ENCODE assay signal across 9 cellular contexts in genomic region chr9:116549061-116549664, GRCh38.
DNase-seq lines count a peak whose midpoint lies in the region; ATAC-seq, FAIRE-seq and TF ChIP-seq lines count a peak whose summit lies in the region.
"Had no signal": no experiment of that assay in that cellular context is flagged by ENCODE, and none has a peak within 500 bp of the region (broad histone marks: within the 10 kb centered on the region; RNA-seq: fewer than 3 reads in every experiment).

No MANE protein-coding gene starts in this region.

- no peaks in the 10 kb centered on the region for H4K20me1 ChIP-seq in MM.1S (ENCODE audit: insufficient read depth, low read length)

- ATAC-seq in SK-N-SH treated with all-trans-retinoic acid at 6 μM for 48 hours (peak; percentile 91), Right ventricle myocardium inferior (peak; percentile 96), natural killer cell (no peak)

- H3K4me3 ChIP-seq in skeletal muscle satellite cell (ENCODE audit: low read length) = no peak overlapping the region
- H3K4me3 ChIP-seq in MM.1S (ENCODE audit: low read length) = no peak overlapping the region

- no peak overlapping the region for H3K9ac ChIP-seq in skeletal muscle satellite cell (ENCODE audit: low read depth, low read length)
- H3K9ac ChIP-seq in MM.1S (ENCODE audit: low read length) = no peak overlapping the region

- no peaks in the 10 kb centered on the region for H3K9me2 ChIP-seq in MM.1S (replicated peaks; ENCODE audit: insufficient read depth, low read length)

- H3F3A ChIP-seq in MM.1S (ENCODE audit: insufficient read depth, low read length) = no peaks in the 10 kb centered on the region

- H3K4me1 ChIP-seq in skeletal muscle satellite cell (ENCODE audit: control insufficient read depth, insufficient read depth, low read length) (peaks cover 50% of the 10 kb centered on the region), MM.1S (ENCODE audit: low read length) (no peaks in the 10 kb centered on the region)

- peaks cover 0 to 4% of the 10 kb centered on the region in 2 donors for H3K4me1 Mint-ChIP-seq in natural killer cell

- TF ChIP-seq CTCF in MM.1S (IDR thresholded peaks at IDR 0.05; ENCODE audit: low read length) (no peak), natural killer cell (IDR thresholded peaks at IDR 0.05) (no peak)

- no peaks in the 10 kb centered on the region for H3K9me3 ChIP-seq in skeletal muscle satellite cell (replicated peaks; ENCODE audit: low read length)
- H3K9me3 ChIP-seq in MM.1S (replicated peaks; ENCODE audit: insufficient read depth, low read length) = no peaks in the 10 kb centered on the region

- intact Hi-C loops in Right ventricle myocardium inferior (cut with DNase I) = no loop called here
- intact Hi-C loops in natural killer cell (cut with micrococcal nuclease) = no loop called here

- peak overlapping the region; percentile 57 for H3K4me2 ChIP-seq in skeletal muscle satellite cell (ENCODE audit: low read length)
- no peak overlapping the region for H3K4me2 ChIP-seq in MM.1S (ENCODE audit: low read depth, low read length)

- no peak overlapping the region for H2AFZ ChIP-seq in MM.1S (ENCODE audit: low read length)

- H3K27ac ChIP-seq in MM.1S (ENCODE audit: low read length) = no peak overlapping the region

- no peak overlapping the region for H3K27ac Mint-ChIP-seq in natural killer cell

- DNase-seq in H54 (ENCODE audit: insufficient read length, low spot score) = peak; percentile 99
- peak; percentile 93 for DNase-seq in Right ventricle myocardium inferior (ENCODE audit: missing footprints)
- no peak for DNase-seq in MM.1S
- no peak for DNase-seq in NCI-H82 (lab: John Stamatoyannopoulos, UW)
- no peak for DNase-seq in natural killer cell
- no peak for DNase-seq in activated effector memory CD4-positive, alpha-beta T cell treated with anti-CD3 and anti-CD28 coated beads, Interleukin-2, amount 50 U/mL, for 16 hours

- H3K4me3 Mint-ChIP-seq in natural killer cell = no peak overlapping the region

- H3K27me3 ChIP-seq in skeletal muscle satellite cell (ENCODE audit: control insufficient read depth, insufficient read depth, low read length) (no peaks in the 10 kb centered on the region), MM.1S (replicated peaks; ENCODE audit: insufficient read depth, low read length) (no peaks in the 10 kb centered on the region)

- no peak for TF ChIP-seq POLR2A in H54 (IDR thresholded peaks at IDR 0.05; ENCODE audit: low read depth, low read length)

- peaks cover 0 to 2% of the 10 kb centered on the region in 2 donors for H3K9me3 Mint-ChIP-seq in natural killer cell

- H3K36me3 Mint-ChIP-seq in natural killer cell = no peaks in the 10 kb centered on the region

- H3K36me3 ChIP-seq in skeletal muscle satellite cell (ENCODE audit: insufficient read depth, low read length) = no peaks in the 10 kb centered on the region
- H3K36me3 ChIP-seq in MM.1S (replicated peaks; ENCODE audit: insufficient read depth, low read length) = no peaks in the 10 kb centered on the region

- H3K79me2 ChIP-seq in MM.1S (ENCODE audit: low read length) = no peaks in the 10 kb centered on the region

- H3K27me3 Mint-ChIP-seq in natural killer cell (ENCODE audit: low read depth in 2 of 2) = no peaks in the 10 kb centered on the region

- peak; percentile 99 for FAIRE-seq in H54 (lab: Jason Lieb, UNC)
- FAIRE-seq: H1 had no signal

TF ChIP-seq in SK-N-SH treated with all-trans-retinoic acid at 6 μM for 48 hours, 23 proteins besides CTCF, POLR2A, EP300 and RAD21:
- TF ChIP-seq ESRRG (CRISPR knock-in tag; IDR thresholded peaks at IDR 0.05) (no peak), ZNF8 (CRISPR knock-in tag; IDR thresholded peaks at IDR 0.05) (no peak), BACH2 (CRISPR knock-in tag; IDR thresholded peaks at IDR 0.05; ENCODE audit: borderline replicate concordance) (no peak), CSRNP3 (CRISPR knock-in tag; IDR thresholded peaks at IDR 0.05) (no peak), ZFP30 (CRISPR knock-in tag; IDR thresholded peaks at IDR 0.05) (no peak), TSHZ2 (CRISPR knock-in tag; IDR thresholded peaks at IDR 0.05) (no peak), ZNF70 (CRISPR knock-in tag; IDR thresholded peaks at IDR 0.05) (no peak), ARNTL (CRISPR knock-in tag; IDR thresholded peaks at IDR 0.05; ENCODE audit: borderline replicate concordance, low read depth) (no peak), OSR1 (CRISPR knock-in tag; IDR thresholded peaks at IDR 0.05) (no peak), TOX (CRISPR knock-in tag; IDR thresholded peaks at IDR 0.05; ENCODE audit: borderline replicate concordance) (no peak), PATZ1 (CRISPR knock-in tag; IDR thresholded peaks at IDR 0.05; ENCODE audit: borderline replicate concordance) (no peak), POU6F1 (CRISPR knock-in tag; IDR thresholded peaks at IDR 0.05; ENCODE audit: borderline replicate concordance, low read depth) (no peak)

Comparison
In these comparisons a context has a peak if more than half of its experiments do, and no peak if none do; other contexts are left out.
1. DNase-seq: peak in H54 (single experiment) and Right ventricle myocardium inferior (single experiment); none in MM.1S (single experiment), NCI-H82 (single experiment), natural killer cell (single experiment) and activated effector memory CD4-positive, alpha-beta T cell treated with anti-CD3 and anti-CD28 coated beads, Interleukin-2, amount 50 U/mL, for 16 hours (single experiment).
2. ATAC-seq: peak in SK-N-SH treated with all-trans-retinoic acid at 6 μM for 48 hours (single experiment) and Right ventricle myocardium inferior (single experiment); none in natural killer cell (0 of 3).